Comparison of ENCODE assay signal across 9 cellular contexts in genomic region chr1:239455743-239456142, GRCh38.
"Had no signal": no experiment of that assay in that cellular context is flagged by ENCODE, and none has a peak within 500 bp of the region (broad histone marks: within the 10 kb centered on the region; RNA-seq: fewer than 3 reads in every experiment).

No MANE protein-coding gene starts in this region.

- H3K4me1 ChIP-seq: HAP-1 had no signal

- H3K27ac Mint-ChIP-seq: HFFc6 had no signal

- ATAC-seq: HCT116 had no signal

- H3K9ac ChIP-seq: GM23248 had no signal

- H3K27ac ChIP-seq: GM23248, HL-60 had no signal

- DNase-seq: GM23248, GOT3, H7, HFFc6, IMR-90, KBM-7 had no signal

- H3K36me3 ChIP-seq: HAP-1 had no signal

- H3K4me3 ChIP-seq: GM23248, HAP-1 had no signal

- H3K4me3 Mint-ChIP-seq: HFFc6 had no signal

- H2AFZ ChIP-seq: GM23248 had no signal

- H3K9me3 ChIP-seq: HAP-1 had no signal
